8 cellular contexts compared by ENCODE assay signal in the genomic region with DNA sequence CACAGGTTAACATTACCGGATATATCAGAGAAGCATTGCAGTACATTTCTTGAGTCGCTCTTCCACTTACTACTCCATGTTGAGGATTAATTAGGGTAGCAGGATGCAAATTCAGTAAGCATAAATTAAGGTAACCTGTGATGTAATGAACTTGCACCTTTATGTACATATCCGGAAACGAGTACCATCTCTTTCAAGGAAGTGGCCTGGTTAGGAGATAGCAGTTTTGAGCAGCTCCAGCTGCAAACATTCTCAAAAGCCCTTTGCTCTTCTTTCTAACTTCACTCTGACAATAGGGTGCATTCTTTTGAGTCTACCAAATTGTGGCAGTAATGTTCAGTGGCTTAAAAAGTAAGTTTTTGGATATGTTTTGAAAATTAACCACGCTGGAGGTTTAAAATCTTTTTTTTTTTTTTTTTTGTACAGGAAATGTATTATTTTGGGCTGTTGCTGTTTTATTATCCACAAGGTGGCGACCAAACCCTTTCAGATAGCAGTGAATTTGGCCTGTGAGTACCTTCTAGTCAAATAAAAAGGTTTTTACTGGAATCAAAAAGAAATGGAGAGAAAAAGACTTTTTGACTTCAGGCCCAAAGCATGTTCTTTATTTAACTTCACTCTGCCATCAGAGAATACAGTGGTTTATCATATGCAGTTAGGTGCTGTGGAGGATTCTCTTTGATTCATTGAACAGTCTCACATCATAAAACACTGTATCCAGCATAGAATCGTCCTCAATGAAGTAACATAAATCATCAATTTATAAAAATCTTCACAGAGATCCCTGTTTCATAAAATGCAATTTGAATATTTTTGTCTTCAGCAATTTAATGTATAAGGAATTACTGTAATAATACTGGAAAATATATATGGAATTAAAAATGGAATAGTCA. TPM values are rescaled to one million over a fixed set of nuclear protein-coding genes. Genes with fewer than 3 reads are reported as not detected.
DNase-seq lines count a peak whose midpoint lies in the region; ATAC-seq and TF ChIP-seq lines count a peak whose summit lies in the region.

No MANE protein-coding gene starts in this region.

- peaks cover 21 to 37% (median 23%) of the 10 kb centered on the region in 3 donors for H3K4me1 Mint-ChIP-seq in CD8-positive, alpha-beta memory T cell
- H3K4me1 Mint-ChIP-seq in endothelial cell (ENCODE audit: unreplicated experiment), result peaks cover 3% of the 10 kb centered on the region
- H3K4me1 Mint-ChIP-seq in nephron progenitor cell, result peaks cover 49% of the 10 kb centered on the region

- peak overlapping the region; percentile 60 to 88 (median 65) for H3K4me3 Mint-ChIP-seq in CD8-positive, alpha-beta memory T cell
- H3K4me3 Mint-ChIP-seq in endothelial cell (ENCODE audit: unreplicated experiment) (no peak overlapping the region), nephron progenitor cell (no peak overlapping the region)

- CTCF ChIA-PET in CD8-positive, alpha-beta memory T cell (lab: Charles Lee), result interaction anchor here (0.7 to 7.9 kb wide), 9 partner anchors 9 to 1280 kb away, joined by 3 to 49 read pairs (median 7); a partner anchor contains a TSS

- H3K4me3 ChIP-seq in CD8-positive, alpha-beta memory T cell (ENCODE audit: low read length), result peak overlapping the region; percentile 18

- no peaks in the 10 kb centered on the region for H3K9me3 Mint-ChIP-seq in CD8-positive, alpha-beta memory T cell
- H3K9me3 Mint-ChIP-seq in endothelial cell (ENCODE audit: unreplicated experiment), result no peaks in the 10 kb centered on the region
- H3K9me3 Mint-ChIP-seq in nephron progenitor cell, result no peaks in the 10 kb centered on the region

- no peaks in the 10 kb centered on the region for H3K27me3 Mint-ChIP-seq in CD8-positive, alpha-beta memory T cell
- H3K27me3 Mint-ChIP-seq in endothelial cell (ENCODE audit: unreplicated experiment) (no peaks in the 10 kb centered on the region), nephron progenitor cell (ENCODE audit: low read depth, poor library complexity) (peaks cover 5% of the 10 kb centered on the region)

- ATAC-seq in GM18502 (IDR thresholded peaks at IDR 0.05; ENCODE audit: poor library complexity, unreplicated experiment), result peak; percentile 65
- ATAC-seq in HG02970 (IDR thresholded peaks at IDR 0.05; ENCODE audit: low FRiP score, unreplicated experiment), result no peak

- H3K9me3 ChIP-seq in CD8-positive, alpha-beta memory T cell (ENCODE audit: low read length), result no peaks in the 10 kb centered on the region

- H3K36me3 ChIP-seq in CD8-positive, alpha-beta memory T cell (ENCODE audit: insufficient read depth, low read length), result peaks cover 3% of the 10 kb centered on the region

- no peaks in the 10 kb centered on the region for H3K27me3 ChIP-seq in CD8-positive, alpha-beta memory T cell (ENCODE audit: insufficient read depth, low read length, poor library complexity, severe bottlenecking)

- POLR2A ChIA-PET in CD8-positive, alpha-beta memory T cell (lab: Charles Lee), result interaction anchor here (0.6 to 1.2 kb wide), 3 partner anchors 9 to 15 kb away, joined by 3 read pairs; a partner anchor contains a TSS

- peak overlapping the region; percentile 82 to 95 (median 94) for H3K27ac Mint-ChIP-seq in CD8-positive, alpha-beta memory T cell
- no peak overlapping the region for H3K27ac Mint-ChIP-seq in endothelial cell (ENCODE audit: unreplicated experiment)
- no peak overlapping the region for H3K27ac Mint-ChIP-seq in nephron progenitor cell

- H3K36me3 Mint-ChIP-seq in CD8-positive, alpha-beta memory T cell, result peaks cover 0 to 23% (median 7%) of the 10 kb centered on the region in 3 donors
- H3K36me3 Mint-ChIP-seq in endothelial cell (ENCODE audit: low read depth, unreplicated experiment), result no peaks in the 10 kb centered on the region
- peaks cover 9% of the 10 kb centered on the region for H3K36me3 Mint-ChIP-seq in nephron progenitor cell (ENCODE audit: low read depth)

- TF ChIP-seq CTCF in endothelial cell (IDR thresholded peaks at IDR 0.05; ENCODE audit: unreplicated experiment), result peak; percentile 58
- peak; percentile 66 for TF ChIP-seq CTCF in nephron progenitor cell (IDR thresholded peaks at IDR 0.05)

- H3K27ac ChIP-seq in CD8-positive, alpha-beta memory T cell (ENCODE audit: low read depth, low read length), result no peak overlapping the region

- DNase-seq in CD8-positive, alpha-beta memory T cell, result peak in 2 of 5 donors; percentile 59 to 65
- peak; percentile 41 for DNase-seq in LoVo (ENCODE audit: low spot score)
- peak in 3 of 5 donors; percentile 21 to 70 (median 40) for DNase-seq in T-helper 1 cell
- peak; percentile 19 for DNase-seq in endothelial cell (ENCODE audit: low spot score)
- peak; percentile 19 for DNase-seq in nephron progenitor cell
- no peak for DNase-seq in stimulated activated CD4-positive, alpha-beta T cell treated with anti-CD3 and anti-CD28 coated beads, Interleukin-4, amount 100 ng/mL, for 4 hours

- peaks cover 8% of the 10 kb centered on the region for H3K4me1 ChIP-seq in CD8-positive, alpha-beta memory T cell (ENCODE audit: insufficient read depth, low read length)

RNA-seq across cellular contexts. Expression of a gene that starts 8.9 kb away (rescaled TPM):
- 10 to 100 TPM; 35.9 to 39.3 TPM for total RNA-seq in CD8-positive, alpha-beta memory T cell
- 32.2 TPM for polyA plus RNA-seq in CD8-positive, alpha-beta memory T cell
- 11.4 TPM for total RNA-seq in endothelial cell (ENCODE audit: unreplicated experiment)

RNA-seq across cellular contexts. Expression of a gene that starts 9.0 kb away (rescaled TPM):
- total RNA-seq in CD8-positive, alpha-beta memory T cell, result 1 to 10 TPM; 6.7 TPM
- 3.3 TPM for polyA plus RNA-seq in CD8-positive, alpha-beta memory T cell
- 3.5 TPM for total RNA-seq in endothelial cell (ENCODE audit: unreplicated experiment)

RNA-seq across cellular contexts. Expression of a gene that starts 9.1 kb away (rescaled TPM):
- total RNA-seq in CD8-positive, alpha-beta memory T cell, result under 1 TPM; 0.63 to 0.91 TPM
- not detected for polyA plus RNA-seq in CD8-positive, alpha-beta memory T cell
- 5.4 TPM for total RNA-seq in endothelial cell (ENCODE audit: unreplicated experiment)

RNA-seq across cellular contexts. Expression of a gene that starts 15.6 kb away (rescaled TPM):
- total RNA-seq in CD8-positive, alpha-beta memory T cell, result 1 to 10 TPM; 3.4 to 3.8 TPM
- 2.3 TPM for polyA plus RNA-seq in CD8-positive, alpha-beta memory T cell
- total RNA-seq in endothelial cell (ENCODE audit: unreplicated experiment), result 2.1 TPM

Comparison
In these comparisons a context has a peak if more than half of its experiments do, and no peak if none do; other contexts are left out.
1. DNase-seq: peak in LoVo (single experiment), T-helper 1 cell (3 of 5), endothelial cell (single experiment) and nephron progenitor cell (single experiment); none in stimulated activated CD4-positive, alpha-beta T cell treated with anti-CD3 and anti-CD28 coated beads, Interleukin-4, amount 100 ng/mL, for 4 hours (0 of 2).
2. H3K27ac Mint-ChIP-seq: peak in CD8-positive, alpha-beta memory T cell (8 of 8); none in endothelial cell (single experiment) and nephron progenitor cell (single experiment).
3. H3K4me3 Mint-ChIP-seq: peak in CD8-positive, alpha-beta memory T cell (7 of 7); none in endothelial cell (single experiment) and nephron progenitor cell (single experiment).